ENCODE assay signal across 8 cellular contexts in the genomic region with DNA sequence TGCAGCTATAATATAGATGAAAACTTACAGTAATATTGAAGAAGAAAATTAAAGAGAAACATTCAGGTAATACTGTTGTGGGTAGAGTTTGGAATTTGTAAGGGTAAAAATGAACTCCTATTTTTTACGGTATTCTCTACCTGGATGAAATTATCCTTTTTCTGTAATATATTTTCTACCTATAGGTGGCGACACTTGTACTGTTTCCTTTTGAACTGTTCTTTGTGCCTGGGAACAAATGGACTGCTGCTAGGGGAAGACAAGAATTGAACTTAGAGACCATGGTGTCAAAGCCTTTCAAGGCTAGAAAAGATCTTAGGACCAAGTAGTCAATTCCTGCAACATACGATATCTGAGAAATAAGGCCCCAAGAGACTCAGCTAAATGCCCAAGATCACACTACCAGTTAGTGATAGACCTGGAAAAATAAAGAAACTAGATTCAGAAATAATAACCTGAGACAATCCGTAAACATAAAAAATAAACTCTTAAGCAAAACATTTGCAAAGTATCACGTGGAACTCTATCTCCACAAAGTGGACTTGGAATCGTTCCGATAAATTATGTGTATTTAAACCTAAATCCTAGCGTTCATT.
DNase-seq lines count a peak whose midpoint lies in the region; ATAC-seq and TF ChIP-seq lines count a peak whose summit lies in the region.

No MANE protein-coding gene starts in this region.

- no peak overlapping the region for H2BK12ac ChIP-seq in mesenchymal stem cell (ENCODE audit: low read length in 2 of 2)

- no peak overlapping the region for H3K14ac ChIP-seq in mesenchymal stem cell (ENCODE audit: low read length in 2 of 2)

- H3K79me1 ChIP-seq in mesenchymal stem cell (replicated peaks; ENCODE audit: low read length, poor library complexity, severe bottlenecking), result no peaks in the 10 kb centered on the region

- H3K4me3 ChIP-seq in adipocyte (ENCODE audit: low read length), result no peak overlapping the region
- H3K4me3 ChIP-seq in mesenchymal stem cell (ENCODE audit: insufficient read depth in 1 of 2, low read depth in 1 of 2, low read length in 2 of 2), result no peak overlapping the region

- no peak overlapping the region for H3K27ac Mint-ChIP-seq in activated T-helper 1 cell treated with anti-CD3 and anti-CD28 coated beads, Interleukin-12 subunit alpha, Interleukin-12 subunit beta, Interleukin-2, Interleukin-4 antibody, amounts not matched to agents 30 ng/mL and 10 ng/mL and 1 ng/mL, durations not matched to agents 14 hours and 24 hours and 36 hours
- H3K27ac Mint-ChIP-seq in stimulated activated memory B cell treated with anti-CD40 and anti-IgM and Interleukin-4, amounts not matched to agents 10 μg/mL and 1 μg/mL and 100 μg/mL, for 72 hours, result no peak overlapping the region

- H3K4me1 Mint-ChIP-seq in activated T-helper 1 cell treated with anti-CD3 and anti-CD28 coated beads, Interleukin-12 subunit alpha, Interleukin-12 subunit beta, Interleukin-2, Interleukin-4 antibody, amounts not matched to agents 30 ng/mL and 10 ng/mL and 1 ng/mL, durations not matched to agents 14 hours and 24 hours and 36 hours (ENCODE audit: low read depth), result no peaks in the 10 kb centered on the region
- no peaks in the 10 kb centered on the region for H3K4me1 Mint-ChIP-seq in stimulated activated memory B cell treated with anti-CD40 and anti-IgM and Interleukin-4, amounts not matched to agents 10 μg/mL and 1 μg/mL and 100 μg/mL, for 72 hours

- H2AK5ac ChIP-seq in mesenchymal stem cell (ENCODE audit: low read length, severe bottlenecking), result no peak overlapping the region

- H4K8ac ChIP-seq in mesenchymal stem cell (ENCODE audit: low read length), result no peak overlapping the region

- H3K36me3 ChIP-seq in adipocyte (ENCODE audit: control insufficient read depth, insufficient read depth, low read length, severe bottlenecking) (no peaks in the 10 kb centered on the region), mesenchymal stem cell (ENCODE audit: control insufficient read depth in 1 of 2, insufficient read depth in 2 of 2, low read depth in 1 of 2, low read length in 2 of 2) (no peaks in the 10 kb centered on the region)

- no peaks in the 10 kb centered on the region for H3K9me3 ChIP-seq in adipocyte (ENCODE audit: control insufficient read depth, low read length)
- no peaks in the 10 kb centered on the region for H3K9me3 ChIP-seq in mesenchymal stem cell (ENCODE audit: control insufficient read depth, low read length)

- H4K91ac ChIP-seq in mesenchymal stem cell (ENCODE audit: low read length), result no peak overlapping the region

- no peak overlapping the region for H3K23ac ChIP-seq in mesenchymal stem cell (ENCODE audit: low read length in 2 of 2)

- H3K27me3 ChIP-seq in adipocyte (replicated peaks; ENCODE audit: control insufficient read depth, insufficient read depth, low read length) (no peaks in the 10 kb centered on the region), mesenchymal stem cell (ENCODE audit: control insufficient read depth in 1 of 2, insufficient read depth in 1 of 2, low read length in 2 of 2) (no peaks in the 10 kb centered on the region)

- no peak overlapping the region for H3K18ac ChIP-seq in mesenchymal stem cell (ENCODE audit: low read depth in 1 of 2, low read length in 2 of 2)

- no peak overlapping the region for H2BK15ac ChIP-seq in mesenchymal stem cell (ENCODE audit: low read depth, poor library complexity, severe bottlenecking)

- peaks cover 2% of the 10 kb centered on the region for H3K4me1 ChIP-seq in adipocyte (ENCODE audit: control insufficient read depth, insufficient read depth, low read length)
- peaks cover 3% of the 10 kb centered on the region for H3K4me1 ChIP-seq in mesenchymal stem cell (ENCODE audit: control insufficient read depth, insufficient read depth, low read depth, low read length)

- no peak overlapping the region for H2BK120ac ChIP-seq in mesenchymal stem cell (ENCODE audit: low read depth, low read length)

- peak; percentile 49 for TF ChIP-seq CTCF in GM10266 (IDR thresholded peaks at IDR 0.05; ENCODE audit: control insufficient read depth, insufficient read depth, low read depth, missing control alignments)

- ATAC-seq in stimulated activated memory B cell treated with anti-CD40 and anti-IgM and Interleukin-4, amounts not matched to agents 10 μg/mL and 1 μg/mL and 100 μg/mL, for 72 hours, result no peak
- ATAC-seq in GM21528 (IDR thresholded peaks at IDR 0.05; ENCODE audit: low FRiP score, unreplicated experiment), result no peak

- H3K36me3 Mint-ChIP-seq in activated T-helper 1 cell treated with anti-CD3 and anti-CD28 coated beads, Interleukin-12 subunit alpha, Interleukin-12 subunit beta, Interleukin-2, Interleukin-4 antibody, amounts not matched to agents 30 ng/mL and 10 ng/mL and 1 ng/mL, durations not matched to agents 14 hours and 24 hours and 36 hours (ENCODE audit: low read depth), result no peaks in the 10 kb centered on the region
- no peaks in the 10 kb centered on the region for H3K36me3 Mint-ChIP-seq in stimulated activated memory B cell treated with anti-CD40 and anti-IgM and Interleukin-4, amounts not matched to agents 10 μg/mL and 1 μg/mL and 100 μg/mL, for 72 hours

- no peak overlapping the region for H3K4me2 ChIP-seq in mesenchymal stem cell (ENCODE audit: low read length, poor library complexity, severe bottlenecking)

- intact Hi-C loops in activated T-helper 1 cell treated with anti-CD3 and anti-CD28 coated beads, Interleukin-12 subunit alpha, Interleukin-12 subunit beta, Interleukin-2, Interleukin-4 antibody, amounts not matched to agents 30 ng/mL and 10 ng/mL and 1 ng/mL, durations not matched to agents 14 hours and 24 hours and 36 hours (cut with micrococcal nuclease), result loop anchor here (1.0 kb wide), 1 partner anchor 404 kb away; no protein-coding TSS in a partner anchor

- H2AFZ ChIP-seq in mesenchymal stem cell (ENCODE audit: low read depth, low read length), result no peak overlapping the region

- H3K4ac ChIP-seq in mesenchymal stem cell (ENCODE audit: low read depth in 1 of 2, low read length in 2 of 2), result no peak overlapping the region

- H3K4me3 Mint-ChIP-seq in activated T-helper 1 cell treated with anti-CD3 and anti-CD28 coated beads, Interleukin-12 subunit alpha, Interleukin-12 subunit beta, Interleukin-2, Interleukin-4 antibody, amounts not matched to agents 30 ng/mL and 10 ng/mL and 1 ng/mL, durations not matched to agents 14 hours and 24 hours and 36 hours, result no peak overlapping the region
- no peak overlapping the region for H3K4me3 Mint-ChIP-seq in stimulated activated memory B cell treated with anti-CD40 and anti-IgM and Interleukin-4, amounts not matched to agents 10 μg/mL and 1 μg/mL and 100 μg/mL, for 72 hours

- no peak overlapping the region for H3K27ac ChIP-seq in mesenchymal stem cell (ENCODE audit: low read length, poor library complexity, severe bottlenecking)

- DNase-seq in GM10266 (ENCODE audit: extremely low spot score) (peak; percentile 6), HT-29 (ENCODE audit: low spot score) (peak; percentile 32), adipocyte (ENCODE audit: low read depth) (peak; percentile 50), mesenchymal stem cell (peak; percentile 3)
- DNase-seq in activated T-cell treated with anti-CD3 and anti-CD28 coated beads, Interleukin-2, amount 50 U/mL, for 48 hours, result no peak
- no peak for DNase-seq in activated T-helper 1 cell treated with anti-CD3 and anti-CD28 coated beads, Interleukin-12 subunit alpha, Interleukin-12 subunit beta, Interleukin-2, Interleukin-4 antibody, amounts not matched to agents 30 ng/mL and 10 ng/mL and 1 ng/mL, durations not matched to agents 14 hours and 24 hours and 36 hours (ENCODE audit: low spot score)

- WGBS in mesenchymal stem cell, result 80% methylated on average over 6 of the region's 8 CpGs

- no peak overlapping the region for H2BK5ac ChIP-seq in mesenchymal stem cell (ENCODE audit: low read depth, low read length, poor library complexity, severe bottlenecking)

- H3K9ac ChIP-seq in adipocyte (ENCODE audit: low read length) (no peak overlapping the region), mesenchymal stem cell (ENCODE audit: low read length) (no peak overlapping the region)

- H3K9me3 Mint-ChIP-seq in activated T-helper 1 cell treated with anti-CD3 and anti-CD28 coated beads, Interleukin-12 subunit alpha, Interleukin-12 subunit beta, Interleukin-2, Interleukin-4 antibody, amounts not matched to agents 30 ng/mL and 10 ng/mL and 1 ng/mL, durations not matched to agents 14 hours and 24 hours and 36 hours, result no peaks in the 10 kb centered on the region
- H3K9me3 Mint-ChIP-seq in stimulated activated memory B cell treated with anti-CD40 and anti-IgM and Interleukin-4, amounts not matched to agents 10 μg/mL and 1 μg/mL and 100 μg/mL, for 72 hours, result no peaks in the 10 kb centered on the region

- peaks cover 5% of the 10 kb centered on the region for H3K27me3 Mint-ChIP-seq in activated T-helper 1 cell treated with anti-CD3 and anti-CD28 coated beads, Interleukin-12 subunit alpha, Interleukin-12 subunit beta, Interleukin-2, Interleukin-4 antibody, amounts not matched to agents 30 ng/mL and 10 ng/mL and 1 ng/mL, durations not matched to agents 14 hours and 24 hours and 36 hours (ENCODE audit: insufficient read depth)
- no peaks in the 10 kb centered on the region for H3K27me3 Mint-ChIP-seq in stimulated activated memory B cell treated with anti-CD40 and anti-IgM and Interleukin-4, amounts not matched to agents 10 μg/mL and 1 μg/mL and 100 μg/mL, for 72 hours

Comparison
In these comparisons a context has a peak if more than half of its experiments do, and no peak if none do; other contexts are left out.
1. DNase-seq: peak in GM10266 (single experiment), HT-29 (single experiment), adipocyte (single experiment) and mesenchymal stem cell (single experiment); none in activated T-cell treated with anti-CD3 and anti-CD28 coated beads, Interleukin-2, amount 50 U/mL, for 48 hours (0 of 2) and activated T-helper 1 cell treated with anti-CD3 and anti-CD28 coated beads, Interleukin-12 subunit alpha, Interleukin-12 subunit beta, Interleukin-2, Interleukin-4 antibody, amounts not matched to agents 30 ng/mL and 10 ng/mL and 1 ng/mL, durations not matched to agents 14 hours and 24 hours and 36 hours (single experiment).